17 cellular contexts compared by ENCODE assay signal in genomic region chr2:69067026-69067630, GRCh38. TPM values are rescaled to one million over a fixed set of nuclear protein-coding genes. Genes with fewer than 3 reads are reported as not detected.
DNase-seq lines count a peak whose midpoint lies in the region; ATAC-seq, FAIRE-seq and TF ChIP-seq lines count a peak whose summit lies in the region.
"Had no signal": no experiment of that assay in that cellular context is flagged by ENCODE, and none has a peak within 500 bp of the region (broad histone marks: within the 10 kb centered on the region; RNA-seq: fewer than 3 reads in every experiment).

No MANE protein-coding gene starts in this region.

- H3K27me3 ChIP-seq in esophagus muscularis mucosa: no peaks in the 10 kb centered on the region
- H3K27me3 ChIP-seq in right atrium auricular region: no peaks in the 10 kb centered on the region
- no peaks in the 10 kb centered on the region for H3K27me3 ChIP-seq in smooth muscle cell (ENCODE audit: low read depth)
- no peaks in the 10 kb centered on the region for H3K27me3 ChIP-seq in HepG2 (ENCODE audit: control insufficient read depth in 1 of 2, insufficient read depth in 2 of 2, low read length in 2 of 2)
- H3K27me3 ChIP-seq: BLaER1 had no signal

- peaks cover 61% of the 10 kb centered on the region for H3K79me2 ChIP-seq in smooth muscle cell (ENCODE audit: low read depth)
- H3K79me2 ChIP-seq in HepG2 (ENCODE audit: insufficient read depth, low read length): no peaks in the 10 kb centered on the region

- TF ChIP-seq POLR2A in esophagus muscularis mucosa (IDR thresholded peaks at IDR 0.05; ENCODE audit: low read depth) (no peak), HepG2 (IDR thresholded peaks at IDR 0.05; ENCODE audit: insufficient read depth in 1 of 2, low read depth in 2 of 2, low read length in 2 of 2) (no peak)

- H3F3A ChIP-seq in smooth muscle cell (ENCODE audit: low read depth): peaks cover 35% of the 10 kb centered on the region

- TF ChIP-seq CTCF in RWPE1 (conservative IDR thresholded peaks at IDR 0.05; ENCODE audit: low read depth) (no peak), esophagus muscularis mucosa (IDR thresholded peaks at IDR 0.05) (no peak), right atrium auricular region (IDR thresholded peaks at IDR 0.05) (no peak), smooth muscle cell (IDR thresholded peaks at IDR 0.05; ENCODE audit: borderline replicate concordance, insufficient read depth, poor library complexity, severe bottlenecking) (no peak), HepG2 (CRISPR knock-in tag; IDR thresholded peaks at IDR 0.05) (no peak)

- TF ChIP-seq EP300 in esophagus muscularis mucosa (IDR thresholded peaks at IDR 0.05) (no peak), HepG2 (IDR thresholded peaks at IDR 0.05; ENCODE audit: low read depth in 2 of 2, low read length in 2 of 2) (no peak), HepG2 (CRISPR knock-in tag; IDR thresholded peaks at IDR 0.05; ENCODE audit: borderline replicate concordance) (no peak)

- BruUV-seq in HepG2 (replicated peaks; lab: Mats Ljungman, UMichigan): no TSS peak

- in situ Hi-C loops in HepG2 (cut with HindIII; ENCODE audit: extremely low pct_ligation_motif_present, low pct_unique_long_range_greater_than_20kb): no loop called here

- H3K9me3 ChIP-seq in esophagus muscularis mucosa (no peaks in the 10 kb centered on the region), right atrium auricular region (no peaks in the 10 kb centered on the region), smooth muscle cell (replicated peaks; ENCODE audit: low read depth) (no peaks in the 10 kb centered on the region), HepG2 (ENCODE audit: low read length) (peaks cover 7% of the 10 kb centered on the region; the same call in 1 of the 2 replicates)
- H3K9me3 ChIP-seq: BLaER1 had no signal

- H2AFZ ChIP-seq in smooth muscle cell (ENCODE audit: low read depth): no peak overlapping the region
- no peak overlapping the region for H2AFZ ChIP-seq in HepG2 (ENCODE audit: low read length)

- H3K4me2 ChIP-seq in smooth muscle cell (no peak overlapping the region), HepG2 (ENCODE audit: low read depth, low read length) (no peak overlapping the region)
- H3K4me2 ChIP-seq: BLaER1 had no signal

- H3K27ac ChIP-seq in RWPE1 (peak overlapping the region; percentile 37; the same call in 1 of the 2 replicates), esophagus muscularis mucosa (replicated peaks in 1 of 4) (peak overlapping the region; percentile 47 to 70 (median 56)), right atrium auricular region (peak overlapping the region; percentile 55 to 74), smooth muscle cell (ENCODE audit: low read depth) (peak overlapping the region; percentile 18), HepG2 (ENCODE audit: extremely low read length, insufficient read depth, low read length) (no peak overlapping the region)
- H3K27ac ChIP-seq: BLaER1 had no signal

- no peaks in the 10 kb centered on the region for H3K36me3 ChIP-seq in esophagus muscularis mucosa
- H3K36me3 ChIP-seq in right atrium auricular region: no peaks in the 10 kb centered on the region
- peaks cover 23% of the 10 kb centered on the region for H3K36me3 ChIP-seq in smooth muscle cell (ENCODE audit: low read depth)
- H3K36me3 ChIP-seq in HepG2 (replicated peaks in 1 of 2; ENCODE audit: control insufficient read depth in 1 of 2, insufficient read depth in 2 of 2, low read length in 2 of 2): no peaks in the 10 kb centered on the region
- H3K36me3 ChIP-seq: BLaER1 had no signal

- DNase-seq in RWPE1 (ENCODE audit: low spot score) (no peak), esophagus muscularis mucosa (ENCODE audit: extremely low spot score) (no peak), right atrium auricular region (ENCODE audit: low spot score) (no peak), smooth muscle cell (lab: John Stamatoyannopoulos, UW; ENCODE audit: unreplicated experiment) (no peak), KG1 (lab: John Stamatoyannopoulos, UW) (no peak), HepG2 (ENCODE audit: low spot score) (no peak)
- DNase-seq: CD8-positive, alpha-beta memory T cell; GF-D8; MM.1S; NCI-H1105; NCI-H1694 treated with DMSO at 0.1 percent for 48 hours; NCI-H524 had no signal

- no peak for TF ChIP-seq RAD21 in HepG2 (CRISPR knock-in tag; IDR thresholded peaks at IDR 0.05)

- POLR2A ChIA-PET in RWPE1 (lab: Yijun Ruan, JAX; ENCODE audit: low non-redundant PET): interaction anchor here (0.7 kb wide), 1 partner anchor 10 kb away, joined by 3 read pairs; no protein-coding TSS in a partner anchor
- POLR2A ChIA-PET in HepG2 (lab: Yijun Ruan, JAX): no interaction called here

- H4K20me1 ChIP-seq in smooth muscle cell (ENCODE audit: low read depth) (peaks cover 28% of the 10 kb centered on the region), HepG2 (ENCODE audit: insufficient read depth, low read length) (no peaks in the 10 kb centered on the region)
- H4K20me1 ChIP-seq: BLaER1 had no signal

- FAIRE-seq in HepG2 (lab: Jason Lieb, UNC): no peak
- FAIRE-seq: H1, RCC 7860 had no signal

- WGBS in esophagus muscularis mucosa: 68% methylated on average over 2 of the region's 2 CpGs
- 80% methylated on average over 2 of the region's 2 CpGs for WGBS in smooth muscle cell (ENCODE audit: low lambda C conversion rate)
- 86% methylated on average over 2 of the region's 2 CpGs for WGBS in HepG2 (ENCODE audit: low lambda C conversion rate)

- H3K9ac ChIP-seq in smooth muscle cell (ENCODE audit: low read depth) (no peak overlapping the region), HepG2 (ENCODE audit: insufficient read depth, low read depth, low read length) (no peak overlapping the region)
- H3K9ac ChIP-seq: BLaER1 had no signal

- CTCF ChIA-PET in RWPE1 (lab: Yijun Ruan, JAX) (interaction anchor here (0.6 kb wide), 1 partner anchor 114 kb away, joined by 3 read pairs; no protein-coding TSS in a partner anchor), HepG2 (lab: Yijun Ruan, JAX; ENCODE audit: low intra/inter-chr PET ratio, low total read pairs) (no interaction called here)

- intact Hi-C loops in esophagus muscularis mucosa (cut with DNase I): no loop called here
- intact Hi-C loops in HepG2 (cut with micrococcal nuclease; ENCODE audit: unreplicated experiment): no loop called here

- no peak overlapping the region for H3K4me3 ChIP-seq in esophagus muscularis mucosa
- no peak overlapping the region for H3K4me3 ChIP-seq in right atrium auricular region
- H3K4me3 ChIP-seq in smooth muscle cell: no peak overlapping the region
- no peak overlapping the region for H3K4me3 ChIP-seq in HepG2 (replicated peaks in 1 of 3; ENCODE audit: insufficient read depth in 1 of 3, low read depth in 2 of 3, low read length in 3 of 3)
- H3K4me3 ChIP-seq: BLaER1 had no signal

- ATAC-seq in HG03520 (IDR thresholded peaks at IDR 0.05; ENCODE audit: unreplicated experiment) (no peak), HepG2 (no peak), GM21723 (IDR thresholded peaks at IDR 0.05; ENCODE audit: unreplicated experiment) (no peak)

- peaks cover 20 to 58% (median 42%) of the 10 kb centered on the region in 4 donors for H3K4me1 ChIP-seq in esophagus muscularis mucosa
- peaks cover 0 to 10% of the 10 kb centered on the region in 2 donors for H3K4me1 ChIP-seq in right atrium auricular region
- H3K4me1 ChIP-seq in smooth muscle cell (ENCODE audit: low read depth): no peaks in the 10 kb centered on the region
- peaks cover 11% of the 10 kb centered on the region for H3K4me1 ChIP-seq in HepG2 (ENCODE audit: insufficient read depth, low read length)
- H3K4me1 ChIP-seq: BLaER1 had no signal

TF ChIP-seq in HepG2, 621 proteins besides CTCF, POLR2A, EP300 and RAD21 (continues in another document):
- TF ChIP-seq ZNF598 (CRISPR knock-in tag; IDR thresholded peaks at IDR 0.05; ENCODE audit: borderline replicate concordance) (no peak), ZGPAT (CRISPR knock-in tag; IDR thresholded peaks at IDR 0.05) (no peak), RBM22 (optimal IDR thresholded peaks at IDR 0.05; ENCODE audit: low read length) (no peak), SMAD9 (CRISPR knock-in tag; IDR thresholded peaks at IDR 0.05) (no peak)

RNA-seq across cellular contexts. Expression of gene ANTXR1, which starts 54.1 kb away (rescaled TPM):
- 100 to 1,000 TPM in 1 of 4 donors, 10 to 100 TPM in 3; 74.6 to 115 (median 92.1) TPM for total RNA-seq in esophagus muscularis mucosa
- total RNA-seq in right atrium auricular region: 10 to 100 TPM; 27.3 to 52.2 TPM
- total RNA-seq in smooth muscle cell: 292 and 302 TPM in 2 replicates
- polyA plus RNA-seq in smooth muscle cell: 230 and 309 TPM in 2 replicates
- total RNA-seq in HepG2 (2016; rRNA removed; fragmentation: Illumina TruSeq; extraction: Trizol): 9.2 and 12.7 TPM in 2 replicates
- total RNA-seq in HepG2 (2016; cell fraction: cytosol; rRNA removed; fragmentation: Illumina TruSeq; extraction: Trizol; ENCODE audit: low read depth): 1.9 and 2.4 TPM in 2 replicates
- 7.7 and 13.3 TPM in 2 replicates for total RNA-seq in HepG2 (2016; cell fraction: insoluble cytoplasmic fraction; rRNA removed; fragmentation: Illumina TruSeq; extraction: Trizol)
- total RNA-seq in HepG2 (2016; cell fraction: membrane; rRNA removed; fragmentation: Illumina TruSeq; extraction: Trizol): 8.7 TPM in 2 replicates
- 25.0 and 27.3 TPM in 2 replicates for total RNA-seq in HepG2 (2016; cell fraction: nucleus; rRNA removed; fragmentation: Illumina TruSeq; extraction: Trizol)
- 3.6 and 4.5 TPM in 2 replicates for polyA plus RNA-seq in HepG2 (2011; rRNA removed)
- polyA plus RNA-seq in HepG2 (2011; cell fraction: cytosol; rRNA removed): 2.8 and 3.6 TPM in 2 replicates
- 4.9 and 6.2 TPM in 2 replicates for polyA plus RNA-seq in HepG2 (2011; cell fraction: nucleus; rRNA removed)
- polyA plus RNA-seq in HepG2 (2012): 5.4 and 5.7 TPM in 2 replicates
- polyA plus RNA-seq in HepG2 (2016; cell fraction: cytosol; fragmentation: Illumina TruSeq; extraction: Trizol; ENCODE audit: low read depth): 2.8 TPM in 2 replicates
- polyA plus RNA-seq in HepG2 (2016; cell fraction: insoluble cytoplasmic fraction; fragmentation: Illumina TruSeq; extraction: Trizol; ENCODE audit: low read depth): 13.7 and 15.0 TPM in 2 replicates
- polyA plus RNA-seq in HepG2 (2016; cell fraction: membrane; fragmentation: Illumina TruSeq; extraction: Trizol; ENCODE audit: low read depth): 7.6 and 7.7 TPM in 2 replicates
- 30.8 and 33.8 TPM in 2 replicates for polyA plus RNA-seq in HepG2 (2016; cell fraction: nucleus; fragmentation: Illumina TruSeq; extraction: Trizol; ENCODE audit: insufficient read depth, low read depth)
- 9.6 and 50.4 TPM in 2 replicates for polyA minus RNA-seq in HepG2 (2011; rRNA and poly(A)+ RNA removed; ENCODE audit: low replicate concordance)
- polyA minus RNA-seq in HepG2 (2011; cell fraction: cytosol; rRNA and poly(A)+ RNA removed): 5.2 and 6.2 TPM in 2 replicates
- polyA minus RNA-seq in HepG2 (2011; cell fraction: nucleus; rRNA and poly(A)+ RNA removed): 12.5 and 14.8 TPM in 2 replicates
- polyA plus RNA-seq: CD8-positive, alpha-beta memory T cell had no signal
